Comparison of ENCODE assay signal across 1 cellular context in the genomic region with DNA sequence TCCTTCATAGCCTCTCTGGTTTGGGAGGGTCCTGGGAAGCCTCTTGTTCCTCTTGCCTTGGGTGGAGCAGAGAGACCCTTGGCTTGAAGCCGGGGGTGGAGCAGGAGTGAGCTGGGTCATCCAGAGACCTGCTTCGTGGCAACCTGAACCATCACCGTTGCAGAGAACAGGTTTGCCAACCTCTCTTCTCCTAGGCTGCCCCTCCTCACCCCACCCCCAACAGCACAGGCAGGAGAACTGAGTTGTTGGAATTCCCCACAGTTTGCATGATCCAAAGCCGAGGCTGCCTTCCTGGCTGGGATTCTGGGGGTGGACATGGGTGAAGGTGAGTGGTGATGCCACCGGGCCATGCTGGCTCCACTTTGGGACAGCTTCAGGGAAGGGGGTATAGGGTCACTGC.
TF ChIP-seq lines count a peak whose summit lies in the region.

No MANE protein-coding gene starts in this region.

TF ChIP-seq in K562, 482 proteins besides CTCF, POLR2A, EP300 and RAD21:
- no peak for TF ChIP-seq RBM15 (IDR thresholded peaks at IDR 0.05; ENCODE audit: insufficient read depth, low read length)
- no peak for TF ChIP-seq TAF7 (tag; IDR thresholded peaks at IDR 0.05)
- TF ChIP-seq, protein P1, sequence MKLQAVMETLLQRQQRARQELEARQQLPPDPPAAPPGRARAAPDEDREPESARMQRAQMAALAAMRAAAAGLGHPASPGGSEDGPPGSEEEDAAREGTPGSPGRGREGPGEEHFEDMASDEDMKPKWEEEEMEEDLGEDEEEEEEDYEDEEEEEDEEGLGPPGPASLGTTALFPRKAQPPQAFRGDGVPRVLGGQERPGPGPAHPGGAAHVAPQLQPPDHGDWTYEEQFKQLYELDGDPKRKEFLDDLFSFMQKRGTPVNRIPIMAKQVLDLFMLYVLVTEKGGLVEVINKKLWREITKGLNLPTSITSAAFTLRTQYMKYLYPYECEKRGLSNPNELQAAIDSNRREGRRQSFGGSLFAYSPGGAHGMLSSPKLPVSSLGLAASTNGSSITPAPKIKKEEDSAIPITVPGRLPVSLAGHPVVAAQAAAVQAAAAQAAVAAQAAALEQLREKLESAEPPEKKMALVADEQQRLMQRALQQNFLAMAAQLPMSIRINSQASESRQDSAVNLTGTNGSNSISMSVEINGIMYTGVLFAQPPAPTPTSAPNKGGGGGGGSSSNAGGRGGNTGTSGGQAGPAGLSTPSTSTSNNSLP (IDR thresholded peaks at IDR 0.05; ENCODE audit: borderline replicate concordance, low read depth, low read length) = no peak
- no peak for TF ChIP-seq POLR3A (IDR thresholded peaks at IDR 0.05; ENCODE audit: borderline replicate concordance, extremely low read depth, insufficient read depth, insufficient read length)
- no peak for TF ChIP-seq ZNF830 (CRISPR knock-in tag; IDR thresholded peaks at IDR 0.05)
- TF ChIP-seq, protein P2, sequence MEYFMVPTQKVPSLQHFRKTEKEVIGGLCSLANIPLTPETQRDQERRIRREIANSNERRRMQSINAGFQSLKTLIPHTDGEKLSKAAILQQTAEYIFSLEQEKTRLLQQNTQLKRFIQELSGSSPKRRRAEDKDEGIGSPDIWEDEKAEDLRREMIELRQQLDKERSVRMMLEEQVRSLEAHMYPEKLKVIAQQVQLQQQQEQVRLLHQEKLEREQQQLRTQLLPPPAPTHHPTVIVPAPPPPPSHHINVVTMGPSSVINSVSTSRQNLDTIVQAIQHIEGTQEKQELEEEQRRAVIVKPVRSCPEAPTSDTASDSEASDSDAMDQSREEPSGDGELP (CRISPR knock-in tag; IDR thresholded peaks at IDR 0.05; ENCODE audit: borderline replicate concordance) = 0 out of 2 replicates have a peak, but pooled peaks have one; percentile 17
- TF ChIP-seq, protein P3, sequence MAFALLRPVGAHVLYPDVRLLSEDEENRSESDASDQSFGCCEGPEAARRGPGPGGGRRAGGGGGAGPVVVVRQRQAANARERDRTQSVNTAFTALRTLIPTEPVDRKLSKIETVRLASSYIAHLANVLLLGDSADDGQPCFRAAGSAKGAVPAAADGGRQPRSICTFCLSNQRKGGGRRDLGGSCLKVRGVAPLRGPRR (CRISPR knock-in tag; IDR thresholded peaks at IDR 0.05) = no peak
- no peak for TF ChIP-seq ZNF561 (CRISPR knock-in tag; conservative IDR thresholded peaks at IDR 0.05)
